In the genomic region with DNA sequence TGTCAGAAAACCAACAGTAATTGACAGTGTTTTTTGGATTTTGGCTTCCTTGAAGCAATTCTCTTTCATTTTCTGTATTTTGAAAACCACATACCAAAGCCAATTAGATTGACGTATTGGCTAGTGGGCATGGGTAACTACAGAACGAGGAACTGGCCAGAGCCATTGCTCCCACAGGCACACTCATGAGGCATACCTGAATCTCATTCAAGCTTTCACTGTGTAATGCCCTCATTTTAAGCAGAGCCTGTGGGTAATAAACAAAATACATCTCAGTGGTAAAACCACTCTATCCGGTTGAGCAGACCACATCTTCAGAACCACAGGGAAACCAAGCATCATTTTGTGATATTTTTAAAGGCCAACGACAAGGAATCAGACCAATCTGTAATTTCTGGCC, we compare ENCODE assay signal across 15 cellular contexts.
A peak's percentile ranks its signal among the peaks of the same experiment; 100 is the strongest.
DNase-seq lines count a peak whose midpoint lies in the region; ATAC-seq and TF ChIP-seq lines count a peak whose summit lies in the region.
"Had no signal": no experiment of that assay in that cellular context is flagged by ENCODE, and none has a peak within 500 bp of the region (broad histone marks: within the 10 kb centered on the region; RNA-seq: fewer than 3 reads in every experiment).

No MANE protein-coding gene starts in this region.

- H3K4me1 ChIP-seq in thyroid gland = no peaks in the 10 kb centered on the region

- H3K9me3 ChIP-seq in thyroid gland = no peaks in the 10 kb centered on the region
- H3K9me3 ChIP-seq: Caco-2 had no signal

- peaks cover 5 to 17% of the 10 kb centered on the region in 2 donors for H3K4me1 Mint-ChIP-seq in immature natural killer cell
- H3K4me1 Mint-ChIP-seq: CD14-positive monocyte, GM23338, H9 had no signal

- no peak overlapping the region for H3K27ac Mint-ChIP-seq in immature natural killer cell
- H3K27ac Mint-ChIP-seq: CD14-positive monocyte; CD8-positive, alpha-beta T cell; GM23338; H9 had no signal

- H3K27ac ChIP-seq in VCaP = peak overlapping the region; percentile 74
- H3K27ac ChIP-seq in thyroid gland = peak overlapping the region in 2 of 3 donors; percentile 7 to 20

- H3K36me3 ChIP-seq in thyroid gland = no peaks in the 10 kb centered on the region

- ATAC-seq in HG02610 (IDR thresholded peaks at IDR 0.05; ENCODE audit: unreplicated experiment) (peak; percentile 49), GM19395 (IDR thresholded peaks at IDR 0.05; ENCODE audit: unreplicated experiment) (no peak)
- ATAC-seq: CD8-positive, alpha-beta T cell; GM12878; GM23338; HepG2 had no signal

- WGBS in thyroid gland, 2 donors = 43 to 50% methylated on average over 4 of the region's 4 CpGs

- DNase-seq in immature natural killer cell = peak; percentile 0 to 13 (median 11)
- peak; percentile 56 to 62 for DNase-seq in thyroid gland
- no peak for DNase-seq in kidney glomerular epithelial cell (lab: John Stamatoyannopoulos, UW)
- DNase-seq in SIG-M5 treated with dmso at 0.1 percent for 504 hours (lab: John Stamatoyannopoulos, UW; ENCODE audit: unreplicated experiment) = no peak
- DNase-seq: Caco-2; CD8-positive, alpha-beta T cell; DMS53; H9 had no signal

- no peak for TF ChIP-seq POLR2A in thyroid gland (IDR thresholded peaks at IDR 0.05)

- intact Hi-C loops in thyroid gland (cut with DNase I) = no loop called here

- peaks cover 0 to 6% (median 3%) of the 10 kb centered on the region in 6 donors for H3K9me3 Mint-ChIP-seq in immature natural killer cell
- H3K9me3 Mint-ChIP-seq: CD8-positive, alpha-beta T cell had no signal

- H3K27me3 Mint-ChIP-seq in immature natural killer cell (ENCODE audit: low read depth in 3 of 3) = peaks cover 0 to 2% (median 1%) of the 10 kb centered on the region in 3 donors

- no peaks in the 10 kb centered on the region for H3K27me3 ChIP-seq in thyroid gland

- no peak overlapping the region for H3K4me3 ChIP-seq in thyroid gland (replicated peaks in 1 of 3)
- H3K4me3 ChIP-seq: GM12878, GM23338 had no signal

- no peaks in the 10 kb centered on the region for H3K36me3 Mint-ChIP-seq in immature natural killer cell
- H3K36me3 Mint-ChIP-seq: CD14-positive monocyte; CD8-positive, alpha-beta T cell had no signal

- TF ChIP-seq CTCF in VCaP (conservative IDR thresholded peaks at IDR 0.05) (no peak), thyroid gland (IDR thresholded peaks at IDR 0.05) (no peak)

- peak overlapping the region in 1 of 5 donors; percentile 54 for H3K4me3 Mint-ChIP-seq in immature natural killer cell
- H3K4me3 Mint-ChIP-seq: CD14-positive monocyte; CD8-positive, alpha-beta T cell; GM23338; H9 had no signal

Comparison
In these comparisons a context has a peak if more than half of its experiments do, and no peak if none do; other contexts are left out.
1. DNase-seq: peak in immature natural killer cell (3 of 3) and thyroid gland (2 of 2); none in kidney glomerular epithelial cell (single experiment) and SIG-M5 treated with dmso at 0.1 percent for 504 hours (single experiment).